ENCODE assay signal across 26 cellular contexts in genomic region chr10:50929670-50930069, GRCh38. TPM values are rescaled to one million over a fixed set of nuclear protein-coding genes. Genes with fewer than 3 reads are reported as not detected.
DNase-seq lines count a peak whose midpoint lies in the region; ATAC-seq and TF ChIP-seq lines count a peak whose summit lies in the region.
"Had no signal": no experiment of that assay in that cellular context is flagged by ENCODE, and none has a peak within 500 bp of the region (broad histone marks: within the 10 kb centered on the region; RNA-seq: fewer than 3 reads in every experiment).

No MANE protein-coding gene starts in this region.

- peak overlapping the region; percentile 11; the same call in 1 of the 2 replicates for H3K4me2 ChIP-seq in PC-3 (ENCODE audit: low read length)

- intact Hi-C loops in PC-3 (cut with micrococcal nuclease) (no loop called here), posterior vena cava (cut with DNase I) (no loop called here)

- CTCF ChIA-PET in PC-3 (lab: Charles Lee) = no interaction called here

- H3K4me3 Mint-ChIP-seq in activated naive CD8-positive, alpha-beta T cell treated with anti-CD3 and anti-CD28 coated beads for 36 hours = no peak overlapping the region
- H3K4me3 Mint-ChIP-seq: activated naive CD8-positive, alpha-beta T cell; CD8-positive, alpha-beta T cell; natural killer cell treated with Interleukin-12 subunit alpha and Interleukin-12 subunit beta and Interleukin-15 and Interleukin-18, amount 100 ng/mL, for 72 hours had no signal

- H3K36me3 Mint-ChIP-seq in activated naive CD8-positive, alpha-beta T cell treated with anti-CD3 and anti-CD28 coated beads for 36 hours = no peaks in the 10 kb centered on the region
- H3K36me3 Mint-ChIP-seq: activated naive CD8-positive, alpha-beta T cell; CD8-positive, alpha-beta T cell; natural killer cell treated with Interleukin-12 subunit alpha and Interleukin-12 subunit beta and Interleukin-15 and Interleukin-18, amount 100 ng/mL, for 72 hours had no signal

- peak; percentile 66 for ATAC-seq in HG02870 (IDR thresholded peaks at IDR 0.05; ENCODE audit: unreplicated experiment)
- peak; percentile 99 for ATAC-seq in PC-3
- no peak for ATAC-seq in GM18498 (IDR thresholded peaks at IDR 0.05; ENCODE audit: unreplicated experiment)
- ATAC-seq: CD8-positive, alpha-beta T cell; natural killer cell treated with Interleukin-12 subunit alpha and Interleukin-12 subunit beta and Interleukin-15 and Interleukin-18, amount 100 ng/mL, for 72 hours had no signal

- no peaks in the 10 kb centered on the region for H3K79me2 ChIP-seq in PC-3 (ENCODE audit: low read length)
- H3K79me2 ChIP-seq: parathyroid adenoma had no signal

- BruUV-seq in PC-3 (replicated peaks; lab: Mats Ljungman, UMichigan) = no TSS peak

- no peaks in the 10 kb centered on the region for H3K9me3 ChIP-seq in PC-3 (ENCODE audit: low read length)
- H3K9me3 ChIP-seq: sigmoid colon, thyroid gland had no signal

- H3K4me1 Mint-ChIP-seq in activated naive CD8-positive, alpha-beta T cell treated with anti-CD3 and anti-CD28 coated beads for 36 hours = no peaks in the 10 kb centered on the region

- H3K27ac ChIP-seq in PC-3 (ENCODE audit: low read length) = no peak overlapping the region
- H3K27ac ChIP-seq: HL-60, parathyroid adenoma, sigmoid colon, thyroid gland had no signal

- H3K4me3 ChIP-seq in PC-3 (ENCODE audit: low read length) (no peak overlapping the region), fibroblast of pulmonary artery (replicated peaks; ENCODE audit: low read depth, low read length) (no peak overlapping the region)
- H3K4me3 ChIP-seq: sigmoid colon, thyroid gland had no signal

- H2AFZ ChIP-seq in PC-3 (ENCODE audit: low read length) = no peak overlapping the region
- H2AFZ ChIP-seq: parathyroid adenoma had no signal

- H3K9me3 Mint-ChIP-seq in activated naive CD8-positive, alpha-beta T cell treated with anti-CD3 and anti-CD28 coated beads for 36 hours = no peaks in the 10 kb centered on the region
- H3K9me3 Mint-ChIP-seq: CD8-positive, alpha-beta T cell had no signal

- POLR2A ChIA-PET in PC-3 (lab: Charles Lee; ENCODE audit: unreplicated experiment) = no interaction called here

- TF ChIP-seq CTCF in PC-3 (conservative IDR thresholded peaks at IDR 0.05; ENCODE audit: low read depth, low read length) (no peak), fibroblast of pulmonary artery (IDR thresholded peaks at IDR 0.05; ENCODE audit: low read length, missing control alignments) (no peak)

- no peak overlapping the region for H3K27ac Mint-ChIP-seq in activated naive CD8-positive, alpha-beta T cell treated with anti-CD3 and anti-CD28 coated beads for 36 hours
- H3K27ac Mint-ChIP-seq: activated naive CD8-positive, alpha-beta T cell; CD8-positive, alpha-beta T cell; natural killer cell treated with Interleukin-12 subunit alpha and Interleukin-12 subunit beta and Interleukin-15 and Interleukin-18, amount 100 ng/mL, for 72 hours had no signal

- no peaks in the 10 kb centered on the region for H3K9me2 ChIP-seq in PC-3 (replicated peaks; ENCODE audit: low read length)

- H3K36me3 ChIP-seq in PC-3 (ENCODE audit: low read depth, low read length) = no peaks in the 10 kb centered on the region
- H3K36me3 ChIP-seq: sigmoid colon, thyroid gland had no signal

- no peaks in the 10 kb centered on the region for H3F3A ChIP-seq in PC-3 (ENCODE audit: low read length, unreplicated experiment)

- H3K4me1 ChIP-seq in PC-3 (ENCODE audit: insufficient read depth, low read length) = peaks cover 9% of the 10 kb centered on the region
- H3K4me1 ChIP-seq: parathyroid adenoma, sigmoid colon, thyroid gland had no signal

- H3K9ac ChIP-seq in PC-3 (ENCODE audit: low read length) = no peak overlapping the region
- H3K9ac ChIP-seq: parathyroid adenoma had no signal

- peaks cover 4% of the 10 kb centered on the region for H3K27me3 Mint-ChIP-seq in activated naive CD8-positive, alpha-beta T cell treated with anti-CD3 and anti-CD28 coated beads for 36 hours

- H4K20me1 ChIP-seq in PC-3 (ENCODE audit: low read length) = no peaks in the 10 kb centered on the region

- H3K27me3 ChIP-seq in PC-3 (ENCODE audit: low read length) = peaks cover 34% of the 10 kb centered on the region
- H3K27me3 ChIP-seq: sigmoid colon, thyroid gland had no signal

- DNase-seq in ELR (ENCODE audit: low read depth) (peak; percentile 28), PC-3 (peak; percentile 84), fibroblast of pulmonary artery (ENCODE audit: low read depth) (peak; percentile 25), posterior vena cava (ENCODE audit: low spot score) (no peak), SKM-1 (lab: John Stamatoyannopoulos, UW; ENCODE audit: unreplicated experiment) (no peak)
- DNase-seq in activated naive CD8-positive, alpha-beta T cell treated with anti-CD3 and anti-CD28 coated beads for 36 hours = no peak
- DNase-seq: activated CD4-positive, alpha-beta T cell treated with anti-CD3 and anti-CD28 coated beads for 1 hour; activated CD8-positive, alpha-beta memory T cell treated with anti-CD3 and anti-CD28 coated beads for 24 hours; CD8-positive, alpha-beta T cell; DMS53; kidney glomerular epithelial cell; mesenchymal stem cell; NCI-H1092; NCI-H2081 treated with DMSO at 0.1 percent for 48 hours; NCI-H510A; SIG-M5; sigmoid colon; stimulated activated naive CD4-positive, alpha-beta T cell; T-helper 2 cell; thyroid gland had no signal

RNA-seq across cellular contexts. Expression of gene A1CF, which starts 44.2 kb away (rescaled TPM):
- total RNA-seq in PC-3 (2014; rRNA removed) (not detected in 2 replicates), posterior vena cava (not detected)
- total RNA-seq in activated naive CD8-positive, alpha-beta T cell treated with anti-CD3 and anti-CD28 coated beads for 36 hours = not detected
- total RNA-seq: CD8-positive, alpha-beta T cell; natural killer cell treated with Interleukin-12 subunit alpha and Interleukin-12 subunit beta and Interleukin-15 and Interleukin-18, amount 100 ng/mL, for 72 hours; thyroid gland had no signal

Comparison
In these comparisons a context has a peak if more than half of its experiments do, and no peak if none do; other contexts are left out.
1. DNase-seq: peak in ELR (single experiment), PC-3 (single experiment) and fibroblast of pulmonary artery (single experiment); none in posterior vena cava (single experiment), activated naive CD8-positive, alpha-beta T cell treated with anti-CD3 and anti-CD28 coated beads for 36 hours (single experiment) and SKM-1 (single experiment).